Comparison of ENCODE assay signal across 1 cellular context in genomic region chr6:31806470-31807272, GRCh38.
TF ChIP-seq lines count a peak whose summit lies in the region.

Gene LSM2 (minus strand): TSS chr6:31806966. CDS start chr6:31806757, 209 bp downstream.

TF ChIP-seq in K562, 482 proteins besides CTCF, POLR2A, EP300 and RAD21 (continued from another document and continues in another):
- TF ChIP-seq, protein P1, sequence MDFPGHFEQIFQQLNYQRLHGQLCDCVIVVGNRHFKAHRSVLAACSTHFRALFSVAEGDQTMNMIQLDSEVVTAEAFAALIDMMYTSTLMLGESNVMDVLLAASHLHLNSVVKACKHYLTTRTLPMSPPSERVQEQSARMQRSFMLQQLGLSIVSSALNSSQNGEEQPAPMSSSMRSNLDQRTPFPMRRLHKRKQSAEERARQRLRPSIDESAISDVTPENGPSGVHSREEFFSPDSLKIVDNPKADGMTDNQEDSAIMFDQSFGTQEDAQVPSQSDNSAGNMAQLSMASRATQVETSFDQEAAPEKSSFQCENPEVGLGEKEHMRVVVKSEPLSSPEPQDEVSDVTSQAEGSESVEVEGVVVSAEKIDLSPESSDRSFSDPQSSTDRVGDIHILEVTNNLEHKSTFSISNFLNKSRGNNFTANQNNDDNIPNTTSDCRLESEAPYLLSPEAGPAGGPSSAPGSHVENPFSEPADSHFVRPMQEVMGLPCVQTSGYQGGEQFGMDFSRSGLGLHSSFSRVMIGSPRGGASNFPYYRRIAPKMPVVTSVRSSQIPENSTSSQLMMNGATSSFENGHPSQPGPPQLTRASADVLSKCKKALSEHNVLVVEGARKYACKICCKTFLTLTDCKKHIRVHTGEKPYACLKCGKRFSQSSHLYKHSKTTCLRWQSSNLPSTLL (IDR thresholded peaks at IDR 0.05), result peak; percentile 91
- TF ChIP-seq RBFOX2 (IDR thresholded peaks at IDR 0.05; ENCODE audit: low read depth, low read length), result peak; percentile 98
- peak; percentile 87 for TF ChIP-seq TAF1 (IDR thresholded peaks at IDR 0.05; ENCODE audit: control insufficient read depth, extremely low read depth, insufficient read depth, low read length, severe bottlenecking)
- TF ChIP-seq PTTG1 (tag; IDR thresholded peaks at IDR 0.05; ENCODE audit: low read depth), result no peak
- no peak for TF ChIP-seq MIER1 (IDR thresholded peaks at IDR 0.05; ENCODE audit: low read depth)
- TF ChIP-seq, protein P2, sequence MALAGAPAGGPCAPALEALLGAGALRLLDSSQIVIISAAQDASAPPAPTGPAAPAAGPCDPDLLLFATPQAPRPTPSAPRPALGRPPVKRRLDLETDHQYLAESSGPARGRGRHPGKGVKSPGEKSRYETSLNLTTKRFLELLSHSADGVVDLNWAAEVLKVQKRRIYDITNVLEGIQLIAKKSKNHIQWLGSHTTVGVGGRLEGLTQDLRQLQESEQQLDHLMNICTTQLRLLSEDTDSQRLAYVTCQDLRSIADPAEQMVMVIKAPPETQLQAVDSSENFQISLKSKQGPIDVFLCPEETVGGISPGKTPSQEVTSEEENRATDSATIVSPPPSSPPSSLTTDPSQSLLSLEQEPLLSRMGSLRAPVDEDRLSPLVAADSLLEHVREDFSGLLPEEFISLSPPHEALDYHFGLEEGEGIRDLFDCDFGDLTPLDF (CRISPR knock-in tag; IDR thresholded peaks at IDR 0.05), result peak; percentile 98
- TF ChIP-seq ZKSCAN8 (CRISPR knock-in tag; IDR thresholded peaks at IDR 0.05), result no peak
- no peak; the same call in 1 of the 2 replicates for TF ChIP-seq ZNF512 (tag; IDR thresholded peaks at IDR 0.05)
- TF ChIP-seq, protein P3, sequence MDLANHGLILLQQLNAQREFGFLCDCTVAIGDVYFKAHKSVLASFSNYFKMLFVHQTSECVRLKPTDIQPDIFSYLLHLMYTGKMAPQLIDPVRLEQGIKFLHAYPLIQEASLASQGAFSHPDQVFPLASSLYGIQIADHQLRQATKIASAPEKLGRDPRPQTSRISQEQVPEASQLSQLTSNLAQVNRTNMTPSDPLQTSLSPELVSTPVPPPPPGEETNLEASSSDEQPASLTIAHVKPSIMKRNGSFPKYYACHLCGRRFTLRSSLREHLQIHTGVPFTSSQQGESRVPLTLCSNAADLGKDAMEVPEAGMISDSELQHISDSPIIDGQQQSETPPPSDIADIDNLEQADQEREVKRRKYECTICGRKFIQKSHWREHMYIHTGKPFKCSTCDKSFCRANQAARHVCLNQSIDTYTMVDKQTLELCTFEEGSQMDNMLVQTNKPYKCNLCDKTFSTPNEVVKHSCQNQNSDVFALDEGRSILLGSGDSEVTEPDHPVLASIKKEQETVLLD (IDR thresholded peaks at IDR 0.05), result peak; percentile 96
- TF ChIP-seq, protein P4, sequence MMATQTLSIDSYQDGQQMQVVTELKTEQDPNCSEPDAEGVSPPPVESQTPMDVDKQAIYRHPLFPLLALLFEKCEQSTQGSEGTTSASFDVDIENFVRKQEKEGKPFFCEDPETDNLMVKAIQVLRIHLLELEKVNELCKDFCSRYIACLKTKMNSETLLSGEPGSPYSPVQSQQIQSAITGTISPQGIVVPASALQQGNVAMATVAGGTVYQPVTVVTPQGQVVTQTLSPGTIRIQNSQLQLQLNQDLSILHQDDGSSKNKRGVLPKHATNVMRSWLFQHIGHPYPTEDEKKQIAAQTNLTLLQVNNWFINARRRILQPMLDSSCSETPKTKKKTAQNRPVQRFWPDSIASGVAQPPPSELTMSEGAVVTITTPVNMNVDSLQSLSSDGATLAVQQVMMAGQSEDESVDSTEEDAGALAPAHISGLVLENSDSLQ (IDR thresholded peaks at IDR 0.05), result peak; percentile 29; the same call in 1 of the 2 replicates
- TF ChIP-seq RFX5 (IDR thresholded peaks at IDR 0.05; ENCODE audit: low read depth, low read length), result no peak; the same call in 1 of the 2 replicates
- TF ChIP-seq ZNF583 (CRISPR knock-in tag; IDR thresholded peaks at IDR 0.05), result 0 out of 2 replicates have a peak, but pooled peaks have one; percentile 20
- TF ChIP-seq SREBF1 (IDR thresholded peaks at IDR 0.05; ENCODE audit: borderline replicate concordance, low read depth, low read length), result peak; percentile 92; the same call in 1 of the 2 replicates
- peak; percentile 98 for TF ChIP-seq MTA1 (IDR thresholded peaks at IDR 0.05; ENCODE audit: borderline replicate concordance)
- TF ChIP-seq, protein P5, sequence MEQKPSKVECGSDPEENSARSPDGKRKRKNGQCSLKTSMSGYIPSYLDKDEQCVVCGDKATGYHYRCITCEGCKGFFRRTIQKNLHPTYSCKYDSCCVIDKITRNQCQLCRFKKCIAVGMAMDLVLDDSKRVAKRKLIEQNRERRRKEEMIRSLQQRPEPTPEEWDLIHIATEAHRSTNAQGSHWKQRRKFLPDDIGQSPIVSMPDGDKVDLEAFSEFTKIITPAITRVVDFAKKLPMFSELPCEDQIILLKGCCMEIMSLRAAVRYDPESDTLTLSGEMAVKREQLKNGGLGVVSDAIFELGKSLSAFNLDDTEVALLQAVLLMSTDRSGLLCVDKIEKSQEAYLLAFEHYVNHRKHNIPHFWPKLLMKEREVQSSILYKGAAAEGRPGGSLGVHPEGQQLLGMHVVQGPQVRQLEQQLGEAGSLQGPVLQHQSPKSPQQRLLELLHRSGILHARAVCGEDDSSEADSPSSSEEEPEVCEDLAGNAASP (IDR thresholded peaks at IDR 0.05), result no peak
- peak; percentile 68 for TF ChIP-seq SMAD3 (CRISPR knock-in tag; conservative IDR thresholded peaks at IDR 0.05)
- no peak for TF ChIP-seq ASH1L (IDR thresholded peaks at IDR 0.05; ENCODE audit: borderline replicate concordance, low read depth, partially characterized antibody)
- TF ChIP-seq, protein P6, sequence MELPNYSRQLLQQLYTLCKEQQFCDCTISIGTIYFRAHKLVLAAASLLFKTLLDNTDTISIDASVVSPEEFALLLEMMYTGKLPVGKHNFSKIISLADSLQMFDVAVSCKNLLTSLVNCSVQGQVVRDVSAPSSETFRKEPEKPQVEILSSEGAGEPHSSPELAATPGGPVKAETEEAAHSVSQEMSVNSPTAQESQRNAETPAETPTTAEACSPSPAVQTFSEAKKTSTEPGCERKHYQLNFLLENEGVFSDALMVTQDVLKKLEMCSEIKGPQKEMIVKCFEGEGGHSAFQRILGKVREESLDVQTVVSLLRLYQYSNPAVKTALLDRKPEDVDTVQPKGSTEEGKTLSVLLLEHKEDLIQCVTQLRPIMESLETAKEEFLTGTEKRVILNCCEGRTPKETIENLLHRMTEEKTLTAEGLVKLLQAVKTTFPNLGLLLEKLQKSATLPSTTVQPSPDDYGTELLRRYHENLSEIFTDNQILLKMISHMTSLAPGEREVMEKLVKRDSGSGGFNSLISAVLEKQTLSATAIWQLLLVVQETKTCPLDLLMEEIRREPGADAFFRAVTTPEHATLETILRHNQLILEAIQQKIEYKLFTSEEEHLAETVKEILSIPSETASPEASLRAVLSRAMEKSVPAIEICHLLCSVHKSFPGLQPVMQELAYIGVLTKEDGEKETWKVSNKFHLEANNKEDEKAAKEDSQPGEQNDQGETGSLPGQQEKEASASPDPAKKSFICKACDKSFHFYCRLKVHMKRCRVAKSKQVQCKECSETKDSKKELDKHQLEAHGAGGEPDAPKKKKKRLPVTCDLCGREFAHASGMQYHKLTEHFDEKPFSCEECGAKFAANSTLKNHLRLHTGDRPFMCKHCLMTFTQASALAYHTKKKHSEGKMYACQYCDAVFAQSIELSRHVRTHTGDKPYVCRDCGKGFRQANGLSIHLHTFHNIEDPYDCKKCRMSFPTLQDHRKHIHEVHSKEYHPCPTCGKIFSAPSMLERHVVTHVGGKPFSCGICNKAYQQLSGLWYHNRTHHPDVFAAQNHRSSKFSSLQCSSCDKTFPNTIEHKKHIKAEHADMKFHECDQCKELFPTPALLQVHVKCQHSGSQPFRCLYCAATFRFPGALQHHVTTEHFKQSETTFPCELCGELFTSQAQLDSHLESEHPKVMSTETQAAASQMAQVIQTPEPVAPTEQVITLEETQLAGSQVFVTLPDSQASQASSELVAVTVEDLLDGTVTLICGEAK (IDR thresholded peaks at IDR 0.05), result peak; percentile 73
- TF ChIP-seq, protein P6 (CRISPR knock-in tag; IDR thresholded peaks at IDR 0.05), result no peak
- TF ChIP-seq TBL1XR1 (IDR thresholded peaks at IDR 0.05; ENCODE audit: low read length in 2 of 2), result peak in 1 of 2 experiments; percentile 75; a peak in 1 of 4 replicates
- TF ChIP-seq NFIC (IDR thresholded peaks at IDR 0.05), result peak; percentile 70
- no peak for TF ChIP-seq CEBPZ (IDR thresholded peaks at IDR 0.05; ENCODE audit: borderline replicate concordance, low read depth, low read length)
- TF ChIP-seq ZNF77 (CRISPR knock-in tag; IDR thresholded peaks at IDR 0.05), result no peak
- TF ChIP-seq ZC3H8 (IDR thresholded peaks at IDR 0.05), result no peak
- peak; percentile 92 for TF ChIP-seq GATAD2A (IDR thresholded peaks at IDR 0.05)
- TF ChIP-seq KDM2B (CRISPR knock-in tag; IDR thresholded peaks at IDR 0.05), result 0 out of 2 replicates have a peak, but pooled peaks have one; percentile 19
- no peak for TF ChIP-seq CSDE1 (IDR thresholded peaks at IDR 0.05)
- TF ChIP-seq ZNF717 (CRISPR knock-in tag; IDR thresholded peaks at IDR 0.05), result no peak
- no peak for TF ChIP-seq PTBP1 (IDR thresholded peaks at IDR 0.05; ENCODE audit: low read depth, low read length)
- peak; percentile 40 for TF ChIP-seq HNRNPK (IDR thresholded peaks at IDR 0.05; ENCODE audit: low read depth, low read length, poor library complexity, severe bottlenecking)
- TF ChIP-seq, protein P7, sequence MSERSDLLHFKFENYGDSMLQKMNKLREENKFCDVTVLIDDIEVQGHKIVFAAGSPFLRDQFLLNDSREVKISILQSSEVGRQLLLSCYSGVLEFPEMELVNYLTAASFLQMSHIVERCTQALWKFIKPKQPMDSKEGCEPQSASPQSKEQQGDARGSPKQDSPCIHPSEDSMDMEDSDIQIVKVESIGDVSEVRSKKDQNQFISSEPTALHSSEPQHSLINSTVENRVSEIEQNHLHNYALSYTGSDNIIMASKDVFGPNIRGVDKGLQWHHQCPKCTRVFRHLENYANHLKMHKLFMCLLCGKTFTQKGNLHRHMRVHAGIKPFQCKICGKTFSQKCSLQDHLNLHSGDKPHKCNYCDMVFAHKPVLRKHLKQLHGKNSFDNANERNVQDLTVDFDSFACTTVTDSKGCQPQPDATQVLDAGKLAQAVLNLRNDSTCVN (CRISPR knock-in tag; IDR thresholded peaks at IDR 0.05), result no peak
- TF ChIP-seq MTA2 (IDR thresholded peaks at IDR 0.05; ENCODE audit: low read depth), result 0 out of 2 replicates have a peak, but pooled peaks have one; percentile 12
- no peak for TF ChIP-seq ZNF830 (CRISPR knock-in tag; IDR thresholded peaks at IDR 0.05)
- TF ChIP-seq CEBPB (tag; IDR thresholded peaks at IDR 0.05), result no peak
